Comparison of ENCODE assay signal across 35 cellular contexts in the genomic region with DNA sequence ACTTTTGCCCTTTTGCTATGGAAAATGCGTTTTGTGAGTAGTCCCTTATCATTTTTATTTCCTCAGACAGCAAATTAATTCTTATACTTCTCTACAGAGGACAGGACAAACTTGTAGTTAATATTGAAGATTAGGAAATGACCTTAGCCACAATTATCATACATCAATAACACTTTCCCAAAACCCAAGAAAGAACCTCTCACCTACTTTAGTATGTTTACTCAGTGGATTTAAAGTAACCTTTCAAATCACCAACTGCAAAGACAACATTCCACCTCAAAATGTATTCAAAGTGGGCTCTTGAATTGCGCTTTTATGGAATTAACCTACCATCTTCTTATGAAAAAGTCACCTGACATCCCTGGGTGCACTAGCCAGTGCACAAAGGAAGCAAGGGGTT.
DNase-seq lines count a peak whose midpoint lies in the region; ATAC-seq, FAIRE-seq and TF ChIP-seq lines count a peak whose summit lies in the region.
"Had no signal": no experiment of that assay in that cellular context is flagged by ENCODE, and none has a peak within 500 bp of the region (broad histone marks: within the 10 kb centered on the region; RNA-seq: fewer than 3 reads in every experiment).

No MANE protein-coding gene starts in this region.

- CTCF ChIA-PET in HepG2 (lab: Yijun Ruan, JAX; ENCODE audit: low intra/inter-chr PET ratio, low total read pairs), result no interaction called here
- CTCF ChIA-PET in PC-9 (lab: Charles Lee), result no interaction called here

- H3K9me3 ChIP-seq in HepG2 (ENCODE audit: low read length), result no peaks in the 10 kb centered on the region
- H3K9me3 ChIP-seq in right lobe of liver, result no peaks in the 10 kb centered on the region
- H3K9me3 ChIP-seq in PC-9 (ENCODE audit: insufficient read depth, low read depth), result no peaks in the 10 kb centered on the region
- H3K9me3 ChIP-seq in left lung, result no peaks in the 10 kb centered on the region
- H3K9me3 ChIP-seq: A549; BE2C; BLaER1; BLaER1 treated with 17β-estradiol and CSF1 and Interleukin-3, amounts not matched to agents 10 nM and 100 nM; Caco-2 had no signal

- H3K4me2 ChIP-seq in HepG2 (ENCODE audit: low read depth, low read length) (no peak overlapping the region), PC-9 (no peak overlapping the region)
- H3K4me2 ChIP-seq: A549; BLaER1; BLaER1 treated with 17β-estradiol and CSF1 and Interleukin-3, amounts not matched to agents 10 nM and 100 nM had no signal

- H3K9ac ChIP-seq in HepG2 (ENCODE audit: insufficient read depth, low read depth, low read length), result no peak overlapping the region
- H3K9ac ChIP-seq: BLaER1; BLaER1 treated with 17β-estradiol and CSF1 and Interleukin-3, amounts not matched to agents 10 nM and 100 nM had no signal

- no peak overlapping the region for H3K27ac ChIP-seq in HepG2 (ENCODE audit: extremely low read length, insufficient read depth, low read length)
- H3K27ac ChIP-seq in right lobe of liver, result no peak overlapping the region
- H3K27ac ChIP-seq in PC-9, result no peak overlapping the region
- peak overlapping the region; percentile 69 for H3K27ac ChIP-seq in angular gyrus (ENCODE audit: low read depth, low read length)
- H3K27ac ChIP-seq in left lung, result no peak overlapping the region
- H3K27ac ChIP-seq: 22Rv1; A549; BLaER1; BLaER1 treated with 17β-estradiol and CSF1 and Interleukin-3, amounts not matched to agents 10 nM and 100 nM; C4-2B had no signal

- DNase-seq in HepG2 (ENCODE audit: low spot score) (no peak), right lobe of liver (no peak), PC-9 (no peak), left lung (no peak), NCI-H2081 treated with DMSO at 0.1 percent for 48 hours (lab: John Stamatoyannopoulos, UW) (no peak), dermis blood vessel endothelial cell (no peak)
- no peak for DNase-seq in stimulated activated naive CD8-positive, alpha-beta T cell treated with anti-CD3 and anti-CD28 coated beads, Interleukin-15, Interleukin-2, amounts not matched to agents 100 U/mL and 50 U/mL, for 24 hours
- DNase-seq: 8988T; ACHN; AML-193; BE2C; C1 segment of cervical spinal cord; Caco-2; Calu3; CD4-positive, alpha-beta memory T cell; CD4-positive, alpha-beta T cell; CD4-positive, CD25-positive, alpha-beta regulatory T cell; CD8-positive, alpha-beta memory T cell; CD8-positive, alpha-beta T cell; COR-L47; DMS 273 treated with DMSO at 0.1 percent for 48 hours; DMS153; DMS53; DMS79; DMS79 treated with DMSO at 0.1 percent for 48 hours; DND-41; EL had no signal

- intact Hi-C loops in HepG2 (cut with micrococcal nuclease; ENCODE audit: unreplicated experiment) (no loop called here), right lobe of liver (cut with DNase I) (no loop called here), PC-9 (cut with micrococcal nuclease; ENCODE audit: unreplicated experiment) (no loop called here), left lung (cut with DNase I) (no loop called here)

- H3K4me3 ChIP-seq in HepG2 (replicated peaks in 1 of 3; ENCODE audit: insufficient read depth in 1 of 3, low read depth in 2 of 3, low read length in 3 of 3), result no peak overlapping the region
- H3K4me3 ChIP-seq in right lobe of liver, result no peak overlapping the region
- H3K4me3 ChIP-seq in PC-9, result no peak overlapping the region
- H3K4me3 ChIP-seq in left lung, result no peak overlapping the region
- H3K4me3 ChIP-seq: A549; BLaER1; BLaER1 treated with 17β-estradiol and CSF1 and Interleukin-3, amounts not matched to agents 10 nM and 100 nM had no signal

- H3K27me3 ChIP-seq in HepG2 (ENCODE audit: control insufficient read depth in 1 of 2, insufficient read depth in 2 of 2, low read length in 2 of 2) (no peaks in the 10 kb centered on the region), right lobe of liver (no peaks in the 10 kb centered on the region), PC-9 (ENCODE audit: insufficient read depth, low read depth) (no peaks in the 10 kb centered on the region), left lung (no peaks in the 10 kb centered on the region)
- H3K27me3 ChIP-seq: BE2C; BLaER1; BLaER1 treated with 17β-estradiol and CSF1 and Interleukin-3, amounts not matched to agents 10 nM and 100 nM had no signal

- no peak for FAIRE-seq in HepG2 (lab: Jason Lieb, UNC)
- FAIRE-seq: A204.1, A549, D721Med had no signal

- H3K4me1 ChIP-seq in HepG2 (ENCODE audit: insufficient read depth, low read length), result no peaks in the 10 kb centered on the region
- H3K4me1 ChIP-seq in right lobe of liver, result no peaks in the 10 kb centered on the region
- no peaks in the 10 kb centered on the region for H3K4me1 ChIP-seq in PC-9 (replicated peaks; ENCODE audit: insufficient read depth)
- peaks cover 0 to 5% of the 10 kb centered on the region in 2 donors for H3K4me1 ChIP-seq in left lung
- H3K4me1 ChIP-seq: BE2C; BLaER1; BLaER1 treated with 17β-estradiol and CSF1 and Interleukin-3, amounts not matched to agents 10 nM and 100 nM; Caco-2 had no signal

- H4K20me1 ChIP-seq in HepG2 (ENCODE audit: insufficient read depth, low read length) (no peaks in the 10 kb centered on the region), PC-9 (ENCODE audit: insufficient read depth) (no peaks in the 10 kb centered on the region; the same call in 1 of the 2 replicates)
- H4K20me1 ChIP-seq: BLaER1; BLaER1 treated with 17β-estradiol and CSF1 and Interleukin-3, amounts not matched to agents 10 nM and 100 nM had no signal

- WGBS in HepG2 (ENCODE audit: low lambda C conversion rate), result 94% methylated on average over 2 of the region's 2 CpGs
- WGBS in right lobe of liver (ENCODE audit: insufficient coverage, low coverage, low lambda C conversion rate, missing lambda C conversion rate), result 30% methylated on average over 1 of the region's 2 CpGs

- H3K36me3 ChIP-seq in HepG2 (replicated peaks in 1 of 2; ENCODE audit: control insufficient read depth in 1 of 2, insufficient read depth in 2 of 2, low read length in 2 of 2) (no peaks in the 10 kb centered on the region), right lobe of liver (no peaks in the 10 kb centered on the region), PC-9 (ENCODE audit: low read depth) (no peaks in the 10 kb centered on the region), left lung (no peaks in the 10 kb centered on the region)
- H3K36me3 ChIP-seq: BE2C; BLaER1; BLaER1 treated with 17β-estradiol and CSF1 and Interleukin-3, amounts not matched to agents 10 nM and 100 nM had no signal

- no peak overlapping the region for H2AFZ ChIP-seq in HepG2 (ENCODE audit: low read length)
- H2AFZ ChIP-seq in PC-9, result peak overlapping the region; percentile 9; the same call in 1 of the 2 replicates

- in situ Hi-C loops in HepG2 (cut with HindIII; ENCODE audit: extremely low pct_ligation_motif_present, low pct_unique_long_range_greater_than_20kb), result no loop called here

- no peaks in the 10 kb centered on the region for H3K79me2 ChIP-seq in HepG2 (ENCODE audit: insufficient read depth, low read length)
- H3K79me2 ChIP-seq in PC-9 (ENCODE audit: low read depth), result no peaks in the 10 kb centered on the region

- TF ChIP-seq CTCF in HepG2 (CRISPR knock-in tag; IDR thresholded peaks at IDR 0.05) (no peak), right lobe of liver (IDR thresholded peaks at IDR 0.05) (no peak), PC-9 (conservative IDR thresholded peaks at IDR 0.05) (no peak), left lung (IDR thresholded peaks at IDR 0.05) (no peak)

- TF ChIP-seq RAD21 in HepG2 (CRISPR knock-in tag; IDR thresholded peaks at IDR 0.05), result no peak

- BruUV-seq in HepG2 (replicated peaks; lab: Mats Ljungman, UMichigan), result no TSS peak
- BruUV-seq in PC-9 (replicated peaks; lab: Mats Ljungman, UMichigan), result no TSS peak

- TF ChIP-seq POLR2A in HepG2 (IDR thresholded peaks at IDR 0.05; ENCODE audit: insufficient read depth in 1 of 2, low read depth in 2 of 2, low read length in 2 of 2), result no peak
- no peak for TF ChIP-seq POLR2A in right lobe of liver (IDR thresholded peaks at IDR 0.05)

- H3F3A ChIP-seq in PC-9 (ENCODE audit: insufficient read depth, low read depth), result no peaks in the 10 kb centered on the region

- ATAC-seq in HepG2 (no peak), right lobe of liver (no peak), left lung (peak; percentile 70)
- no peak for ATAC-seq in stimulated activated naive CD8-positive, alpha-beta T cell treated with anti-CD3 and anti-CD28 coated beads, Interleukin-15, Interleukin-2, amounts not matched to agents 100 U/mL and 50 U/mL, for 24 hours
- ATAC-seq: A549; CD8-positive, alpha-beta T cell had no signal

- no peak for TF ChIP-seq EP300 in HepG2 (IDR thresholded peaks at IDR 0.05; ENCODE audit: low read depth in 2 of 2, low read length in 2 of 2)
- TF ChIP-seq EP300 in HepG2 (CRISPR knock-in tag; IDR thresholded peaks at IDR 0.05; ENCODE audit: borderline replicate concordance), result no peak

- POLR2A ChIA-PET in HepG2 (lab: Yijun Ruan, JAX), result no interaction called here
- POLR2A ChIA-PET in PC-9 (lab: Charles Lee; ENCODE audit: unreplicated experiment), result no interaction called here

- H3K9me2 ChIP-seq in PC-9 (ENCODE audit: insufficient read depth), result no peaks in the 10 kb centered on the region

TF ChIP-seq in HepG2, 621 proteins besides CTCF, POLR2A, EP300 and RAD21 (continues in another document):
- TF ChIP-seq PPARG (CRISPR knock-in tag; conservative IDR thresholded peaks at IDR 0.05), result 0 out of 2 replicates have a peak, but pooled peaks have one; percentile 38
